Comparison of ENCODE assay signal across 34 cellular contexts in the genomic region with DNA sequence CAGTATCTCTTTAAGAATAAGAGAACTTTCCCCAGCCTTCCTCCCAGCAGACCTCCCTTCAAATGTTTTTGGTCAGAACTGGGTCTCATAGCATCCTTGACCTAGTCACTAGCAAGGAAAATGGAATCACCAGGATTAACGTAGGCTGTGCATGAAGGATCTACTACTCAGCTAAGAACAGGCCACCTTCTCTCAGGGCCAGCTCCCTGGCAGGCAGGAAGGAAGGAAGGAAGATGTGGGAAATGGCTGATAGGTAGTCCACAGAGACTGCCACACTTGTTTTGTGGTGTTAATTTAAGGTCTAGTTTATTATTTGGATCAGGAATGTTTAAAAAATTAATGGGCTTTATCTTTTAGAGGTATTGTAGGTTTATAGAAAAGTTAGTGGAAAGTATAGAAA.
"Had no signal": no experiment of that assay in that cellular context is flagged by ENCODE, and none has a peak within 500 bp of the region (broad histone marks: within the 10 kb centered on the region; RNA-seq: fewer than 3 reads in every experiment).

No MANE protein-coding gene starts in this region.

- H3K4me3 ChIP-seq: MG63 had no signal

- H3K36me3 ChIP-seq: MG63 had no signal

- H3K27me3 ChIP-seq: MG63 had no signal

- DNase-seq: Karpas-422, Kasumi-1, MG63, MM.1S, MV-4-11, NCI-H1048, NCI-H1092, NCI-H1092 treated with DMSO at 0.1 percent for 48 hours, NCI-H1105, NCI-H1105 treated with DMSO at 0.1 percent for 48 hours, NCI-H1417, NCI-H1417 treated with DMSO at 0.1 percent for 48 hours, NCI-H1436, NCI-H1436 treated with DMSO at 0.1 percent for 48 hours, NCI-H146, NCI-H1694, NCI-H1694 treated with DMSO at 0.1 percent for 48 hours, NCI-H187, NCI-H187 treated with DMSO at 0.1 percent for 48 hours, NCI-H1930, NCI-H2029, NCI-H2029 treated with DMSO at 0.1 percent for 48 hours, NCI-H2081, NCI-H2081 treated with DMSO at 0.1 percent for 48 hours, NCI-H2107, NCI-H2171, NCI-H2171 treated with DMSO at 0.1 percent for 48 hours, NCI-H2227 treated with DMSO at 0.1 percent for 48 hours, NCI-H226, NCI-H446, NCI-H446 treated with DMSO at 0.1 percent for 48 hours, NCI-H510A, NCI-H510A treated with DMSO at 0.1 percent for 48 hours, NCI-H524 had no signal

- H3K9me3 ChIP-seq: MG63 had no signal
